21 cellular contexts compared by ENCODE assay signal in genomic region chr1:14926818-14927555, GRCh38.
A peak's percentile ranks its signal among the peaks of the same experiment; 100 is the strongest.
DNase-seq lines count a peak whose midpoint lies in the region; ATAC-seq and TF ChIP-seq lines count a peak whose summit lies in the region.
"Had no signal": no experiment of that assay in that cellular context is flagged by ENCODE, and none has a peak within 500 bp of the region (broad histone marks: within the 10 kb centered on the region; RNA-seq: fewer than 3 reads in every experiment).

No MANE protein-coding gene starts in this region.

- H3K27ac ChIP-seq in esophagus (ENCODE audit: low read depth in 2 of 2, low read length in 1 of 2) (no peak overlapping the region), trophoblast cell (ENCODE audit: low read depth, low read length) (no peak overlapping the region), aorta (ENCODE audit: low read depth in 1 of 2, low read length in 2 of 2) (no peak overlapping the region), H9 (ENCODE audit: insufficient read length, low read depth, low read length) (no peak overlapping the region)
- H3K27ac ChIP-seq: C4-2B, SJSA1, upper lobe of left lung had no signal

- H2BK20ac ChIP-seq in H9 (ENCODE audit: low read depth, low read length, poor library complexity, severe bottlenecking), result no peak overlapping the region

- H4K8ac ChIP-seq in trophoblast cell (ENCODE audit: low read depth, low read length), result no peak overlapping the region
- no peak overlapping the region for H4K8ac ChIP-seq in H9 (replicated peaks; ENCODE audit: insufficient read length, low read depth, low read length)

- H3K4me3 ChIP-seq in esophagus (ENCODE audit: low read depth in 1 of 2, low read length in 2 of 2) (peak overlapping the region; percentile 2 to 78), trophoblast cell (ENCODE audit: low read depth, low read length) (no peak overlapping the region), aorta (ENCODE audit: low read length in 2 of 2) (no peak overlapping the region)
- H3K4me3 ChIP-seq: GM12878, SJSA1, upper lobe of left lung had no signal

- peaks cover 0 to 9% of the 10 kb centered on the region in 2 donors for H3K4me1 ChIP-seq in esophagus (ENCODE audit: control insufficient read depth in 2 of 2, insufficient read depth in 2 of 2, low read length in 1 of 2)
- peaks cover 20 to 24% of the 10 kb centered on the region in 2 experiments for H3K4me1 ChIP-seq in trophoblast cell (ENCODE audit: control insufficient read depth in 1 of 2, insufficient read depth in 2 of 2, low read length in 2 of 2)
- H3K4me1 ChIP-seq in aorta (ENCODE audit: control insufficient read depth in 1 of 2, insufficient read depth in 2 of 2, low read length in 2 of 2), result peaks cover 3% of the 10 kb centered on the region in 2 donors
- no peaks in the 10 kb centered on the region for H3K4me1 ChIP-seq in H9 (ENCODE audit: insufficient read depth, low read length)

- H3K18ac ChIP-seq in trophoblast cell (ENCODE audit: low read length) (peak overlapping the region; percentile 3), H9 (ENCODE audit: insufficient read length, low read depth, low read length) (no peak overlapping the region)

- intact Hi-C loops in aorta (cut with DNase I), result no loop called here

- H4K5ac ChIP-seq in H9 (ENCODE audit: insufficient read length, low read depth, low read length), result no peak overlapping the region

- H3K27me3 ChIP-seq in esophagus (ENCODE audit: control insufficient read depth in 1 of 2, insufficient read depth in 2 of 2, low read length in 2 of 2), result no peaks in the 10 kb centered on the region
- H3K27me3 ChIP-seq in trophoblast cell (ENCODE audit: insufficient read depth, low read length), result no peaks in the 10 kb centered on the region
- no peaks in the 10 kb centered on the region for H3K27me3 ChIP-seq in aorta (ENCODE audit: control insufficient read depth in 1 of 2, insufficient read depth in 2 of 2, low read length in 1 of 2)
- H3K27me3 ChIP-seq in H9 (ENCODE audit: insufficient read depth, low read length), result peaks cover 15% of the 10 kb centered on the region
- H3K27me3 ChIP-seq: SJSA1 had no signal

- H2BK15ac ChIP-seq in H9 (ENCODE audit: low read depth, low read length), result no peak overlapping the region

- no peaks in the 10 kb centered on the region for H3K9me3 Mint-ChIP-seq in H9
- H3K9me3 Mint-ChIP-seq: activated CD8-positive, alpha-beta T cell treated with anti-CD3 and anti-CD28 coated beads for 36 hours; activated naive CD4-positive, alpha-beta T cell treated with anti-CD3 and anti-CD28 coated beads, Interleukin-2, amount 50 U/mL, for 72 hours; activated T-helper 2 cell treated with anti-CD3 and anti-CD28 coated beads, Interferon-gamma antibody, Interleukin-2, Interleukin-4, amounts not matched to agents 10 μg/mL and 5 μg/mL and 100 μg/mL, durations not matched to agents 14 hours and 24 hours and 36 hours; IgD-negative memory B cell had no signal

- no peak overlapping the region for H3K4ac ChIP-seq in trophoblast cell (ENCODE audit: low read depth, low read length)
- no peak overlapping the region for H3K4ac ChIP-seq in H9 (ENCODE audit: low read depth, low read length)

- H3K9me3 ChIP-seq in esophagus (ENCODE audit: control insufficient read depth in 2 of 2, insufficient read depth in 1 of 2, low read depth in 1 of 2, low read length in 1 of 2) (no peaks in the 10 kb centered on the region), trophoblast cell (ENCODE audit: insufficient read depth, low read depth, low read length) (no peaks in the 10 kb centered on the region), aorta (ENCODE audit: control insufficient read depth, low read length) (no peaks in the 10 kb centered on the region), H9 (ENCODE audit: control insufficient read depth, low read depth, low read length) (no peaks in the 10 kb centered on the region)
- H3K9me3 ChIP-seq: Caco-2, SJSA1, upper lobe of left lung had no signal

- no peak for ATAC-seq in aorta (ENCODE audit: low FRiP score)
- ATAC-seq: activated CD4-positive, CD25-positive, alpha-beta regulatory T cell treated with anti-CD3 and anti-CD28 coated beads, Interleukin-2, amount 50 U/mL, for 24 hours; activated CD8-positive, alpha-beta T cell treated with anti-CD3 and anti-CD28 coated beads for 36 hours; activated naive CD4-positive, alpha-beta T cell treated with anti-CD3 and anti-CD28 coated beads, Interleukin-2, amount 50 U/mL, for 72 hours; GM12878; left lobe of liver had no signal

- DNase-seq in G401 (ENCODE audit: low spot score) (peak; percentile 88), NCI-H526 treated with DMSO at 0.1 percent for 48 hours (lab: John Stamatoyannopoulos, UW) (peak; percentile 53), trophoblast cell (peak in 1 of 2 donors; percentile 14), middle frontal gyrus (ENCODE audit: extremely low spot score, low spot score) (no peak), aorta (no peak), H9 (no peak)
- DNase-seq: activated CD8-positive, alpha-beta T cell treated with anti-CD3 and anti-CD28 coated beads for 36 hours; Caco-2; mesendoderm; NCI-H1694 treated with DMSO at 0.1 percent for 48 hours; retina; upper lobe of left lung had no signal

- peaks cover 0 to 2% of the 10 kb centered on the region in 2 donors for H3K36me3 ChIP-seq in esophagus (ENCODE audit: control insufficient read depth in 2 of 2, insufficient read depth in 2 of 2, low read length in 1 of 2)
- H3K36me3 ChIP-seq in trophoblast cell (ENCODE audit: control insufficient read depth in 1 of 2, insufficient read depth in 2 of 2, low read length in 2 of 2), result peaks cover 5 to 6% of the 10 kb centered on the region in 2 experiments
- H3K36me3 ChIP-seq in aorta (ENCODE audit: control insufficient read depth in 1 of 2, insufficient read depth in 2 of 2, low read length in 1 of 2), result no peaks in the 10 kb centered on the region
- H3K36me3 ChIP-seq: SJSA1, upper lobe of left lung had no signal

- H3K14ac ChIP-seq in trophoblast cell (ENCODE audit: low read length), result no peak overlapping the region
- no peak overlapping the region for H3K14ac ChIP-seq in H9 (ENCODE audit: insufficient read depth, low read length)

- no peak overlapping the region for H3K4me2 ChIP-seq in trophoblast cell (ENCODE audit: low read length)
- H3K4me2 ChIP-seq in H9 (ENCODE audit: insufficient read depth, insufficient read length, low read length), result no peak overlapping the region

- no peak overlapping the region for H2BK120ac ChIP-seq in trophoblast cell (ENCODE audit: insufficient read depth, low read length, poor library complexity)
- H2BK120ac ChIP-seq in H9 (ENCODE audit: low read depth, low read length, poor library complexity, severe bottlenecking), result no peak overlapping the region

- peaks cover 17% of the 10 kb centered on the region for H3K79me1 ChIP-seq in trophoblast cell (ENCODE audit: low read length)
- H3K79me1 ChIP-seq in H9 (ENCODE audit: insufficient read depth, low read depth, low read length, poor library complexity, severe bottlenecking), result no peaks in the 10 kb centered on the region

- no peaks in the 10 kb centered on the region for H4K20me1 ChIP-seq in H9 (ENCODE audit: control insufficient read depth, insufficient read depth, insufficient read length)

- TF ChIP-seq CTCF in H9 (conservative IDR thresholded peaks at IDR 0.05), result no peak

- H2AK5ac ChIP-seq in trophoblast cell (ENCODE audit: low read length) (no peak overlapping the region), H9 (ENCODE audit: insufficient read length, low read length) (no peak overlapping the region)

- peak overlapping the region; percentile 29 for H4K91ac ChIP-seq in trophoblast cell (ENCODE audit: low read depth, low read length)
- H4K91ac ChIP-seq in H9 (ENCODE audit: insufficient read length, low read depth, low read length), result no peak overlapping the region

- no peak overlapping the region for H4K12ac ChIP-seq in trophoblast cell (ENCODE audit: low read depth, low read length)

- H3K36me3 Mint-ChIP-seq in H9 (ENCODE audit: insufficient read depth in 1 of 3, low read depth in 3 of 3), result no peaks in the 10 kb centered on the region
- H3K36me3 Mint-ChIP-seq: activated naive CD4-positive, alpha-beta T cell treated with anti-CD3 and anti-CD28 coated beads, Interleukin-2, amount 50 U/mL, for 72 hours; IgD-negative memory B cell had no signal

- H3T11ph ChIP-seq in H9 (ENCODE audit: low read length), result no peak overlapping the region

- H3K4me3 Mint-ChIP-seq in H9, result no peak overlapping the region
- H3K4me3 Mint-ChIP-seq: activated CD8-positive, alpha-beta T cell treated with anti-CD3 and anti-CD28 coated beads for 36 hours had no signal

- H3K56ac ChIP-seq in H9 (ENCODE audit: insufficient read length, low read depth, low read length), result no peak overlapping the region

- peaks cover 5% of the 10 kb centered on the region for H3K79me2 ChIP-seq in trophoblast cell (ENCODE audit: control insufficient read depth, insufficient read depth, low read length, poor library complexity)
- H3K79me2 ChIP-seq in H9 (ENCODE audit: insufficient read depth, low read length), result no peaks in the 10 kb centered on the region

- 86% methylated on average over 12 of the region's 12 CpGs for WGBS in esophagus, 2 donors
- no CpG with 5 or more reads among the region's 12 CpGs for WGBS in trophoblast cell (ENCODE audit: extremely low coverage, insufficient coverage, insufficient read length)
- WGBS in aorta, 2 donors, result 90 to 95% methylated on average over 12 of the region's 12 CpGs
- no CpG with 5 or more reads among the region's 12 CpGs for WGBS in H9 (ENCODE audit: extremely low coverage, insufficient read length, low lambda C conversion rate)

- in situ Hi-C loops in G401 (cut with HindIII; ENCODE audit: low sequenced_read_pairs), result no loop called here

- no peak overlapping the region for H3K27ac Mint-ChIP-seq in H9
- H3K27ac Mint-ChIP-seq: activated CD8-positive, alpha-beta T cell treated with anti-CD3 and anti-CD28 coated beads for 36 hours; activated naive CD4-positive, alpha-beta T cell treated with anti-CD3 and anti-CD28 coated beads, Interleukin-2, amount 50 U/mL, for 72 hours; activated T-helper 2 cell treated with anti-CD3 and anti-CD28 coated beads, Interferon-gamma antibody, Interleukin-2, Interleukin-4, amounts not matched to agents 10 μg/mL and 5 μg/mL and 100 μg/mL, durations not matched to agents 14 hours and 24 hours and 36 hours had no signal

- H3K9ac ChIP-seq in trophoblast cell (ENCODE audit: low read length) (no peak overlapping the region), H9 (ENCODE audit: extremely low read depth, insufficient read length, low read length) (no peak overlapping the region)

- peaks cover 8 to 24% of the 10 kb centered on the region in 2 experiments for H3K4me1 Mint-ChIP-seq in H9

- peaks cover 57% of the 10 kb centered on the region for H3K27me3 Mint-ChIP-seq in H9 (ENCODE audit: low read depth)

- H2BK5ac ChIP-seq in trophoblast cell (ENCODE audit: low read depth, low read length, poor library complexity), result no peak overlapping the region
- no peak overlapping the region for H2BK5ac ChIP-seq in H9 (ENCODE audit: insufficient read length, low read length)

- H2AFZ ChIP-seq in trophoblast cell (ENCODE audit: insufficient read depth, low read length, poor library complexity) (no peak overlapping the region), H9 (ENCODE audit: low read length) (no peak overlapping the region)

- H2BK12ac ChIP-seq in trophoblast cell (ENCODE audit: low read length), result no peak overlapping the region
- H2BK12ac ChIP-seq in H9 (ENCODE audit: insufficient read length, low read depth, low read length), result no peak overlapping the region

- H3K23ac ChIP-seq in trophoblast cell (ENCODE audit: low read length) (no peak overlapping the region), H9 (ENCODE audit: insufficient read length, low read depth, low read length) (no peak overlapping the region)

- peaks cover 12% of the 10 kb centered on the region for H3K23me2 ChIP-seq in H9 (ENCODE audit: insufficient read length, low read depth, low read length, poor library complexity, severe bottlenecking)

Comparison
In these comparisons a context has a peak if more than half of its experiments do, and no peak if none do; other contexts are left out.
1. DNase-seq: peak in G401 (single experiment) and NCI-H526 treated with DMSO at 0.1 percent for 48 hours (single experiment); none in middle frontal gyrus (single experiment), aorta (0 of 2) and H9 (single experiment).
2. H3K4me3 ChIP-seq: peak in esophagus (2 of 2); none in trophoblast cell (single experiment) and aorta (0 of 2).